In the genomic region with DNA sequence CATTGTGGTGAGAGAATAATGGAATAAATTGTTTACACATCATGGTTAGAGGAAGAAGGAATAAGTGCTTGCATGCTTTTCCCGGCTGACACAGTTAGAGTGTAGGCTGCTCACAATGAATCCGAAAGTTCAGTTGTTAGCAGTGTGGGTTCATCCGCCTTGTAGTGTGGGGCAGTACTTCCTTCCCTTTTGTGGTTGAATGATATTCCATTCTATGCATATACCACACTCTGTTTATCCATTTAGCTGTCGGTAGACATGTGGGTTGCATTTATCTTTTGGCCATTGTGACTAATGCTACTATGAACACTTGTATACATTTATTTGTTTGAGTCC, we compare ENCODE assay signal across 14 cellular contexts.
DNase-seq lines count a peak whose midpoint lies in the region; ATAC-seq and TF ChIP-seq lines count a peak whose summit lies in the region.
"Had no signal": no experiment of that assay in that cellular context is flagged by ENCODE, and none has a peak within 500 bp of the region (broad histone marks: within the 10 kb centered on the region; RNA-seq: fewer than 3 reads in every experiment).

No MANE protein-coding gene starts in this region.

- TF ChIP-seq CTCF in osteocyte (IDR thresholded peaks at IDR 0.05) (no peak), left ventricle myocardium inferior (IDR thresholded peaks at IDR 0.05; ENCODE audit: borderline replicate concordance) (no peak)

- no peaks in the 10 kb centered on the region for H3K27me3 ChIP-seq in left ventricle myocardium inferior (ENCODE audit: low read depth)
- H3K27me3 ChIP-seq: upper lobe of left lung had no signal

- no peaks in the 10 kb centered on the region for H3K36me3 Mint-ChIP-seq in activated naive CD8-positive, alpha-beta T cell treated with anti-CD3 and anti-CD28 coated beads, Interleukin-2, amount 50 U/mL, for 24 hours (ENCODE audit: low read depth)
- H3K36me3 Mint-ChIP-seq in osteocyte (ENCODE audit: unreplicated experiment), result peaks cover 30% of the 10 kb centered on the region

- peaks cover 7% of the 10 kb centered on the region for H3K27me3 Mint-ChIP-seq in activated naive CD8-positive, alpha-beta T cell treated with anti-CD3 and anti-CD28 coated beads, Interleukin-2, amount 50 U/mL, for 24 hours
- H3K27me3 Mint-ChIP-seq in osteocyte (ENCODE audit: unreplicated experiment), result no peaks in the 10 kb centered on the region

- H3K4me1 ChIP-seq in left ventricle myocardium inferior, result peaks cover 17% of the 10 kb centered on the region
- H3K4me1 ChIP-seq: upper lobe of left lung had no signal

- intact Hi-C loops in left ventricle myocardium inferior (cut with micrococcal nuclease), result no loop called here

- H3K4me3 ChIP-seq in left ventricle myocardium inferior, result no peak overlapping the region
- H3K4me3 ChIP-seq: upper lobe of left lung had no signal

- no peaks in the 10 kb centered on the region for H3K36me3 ChIP-seq in left ventricle myocardium inferior
- H3K36me3 ChIP-seq: upper lobe of left lung had no signal

- H3K27ac Mint-ChIP-seq in activated naive CD8-positive, alpha-beta T cell treated with anti-CD3 and anti-CD28 coated beads, Interleukin-2, amount 50 U/mL, for 24 hours, result no peak overlapping the region
- H3K27ac Mint-ChIP-seq in osteocyte (ENCODE audit: unreplicated experiment), result peak overlapping the region; percentile 14

- H3K4me3 Mint-ChIP-seq in activated naive CD8-positive, alpha-beta T cell treated with anti-CD3 and anti-CD28 coated beads, Interleukin-2, amount 50 U/mL, for 24 hours, result no peak overlapping the region
- no peak overlapping the region for H3K4me3 Mint-ChIP-seq in osteocyte (ENCODE audit: unreplicated experiment)

- no peaks in the 10 kb centered on the region for H3K9me3 ChIP-seq in left ventricle myocardium inferior (replicated peaks)
- H3K9me3 ChIP-seq: upper lobe of left lung had no signal

- H3K9me3 Mint-ChIP-seq in activated naive CD8-positive, alpha-beta T cell treated with anti-CD3 and anti-CD28 coated beads, Interleukin-2, amount 50 U/mL, for 24 hours, result no peaks in the 10 kb centered on the region
- no peaks in the 10 kb centered on the region for H3K9me3 Mint-ChIP-seq in osteocyte (ENCODE audit: unreplicated experiment)

- DNase-seq in GF-D8 (lab: John Stamatoyannopoulos, UW) (peak; percentile 21), MV-4-11 (lab: John Stamatoyannopoulos, UW) (peak; percentile 93), osteocyte (ENCODE audit: extremely low spot score, unreplicated experiment) (no peak), left ventricle myocardium inferior (no peak)
- no peak for DNase-seq in activated naive CD8-positive, alpha-beta T cell treated with anti-CD3 and anti-CD28 coated beads, Interleukin-2, amount 50 U/mL, for 24 hours
- no peak for DNase-seq in stimulated activated CD4-positive, alpha-beta T cell treated with anti-CD3 and anti-CD28 coated beads, Interleukin-12 subunit alpha, Interleukin-12 subunit beta, amount 100 ng/mL, for 4 hours
- DNase-seq: activated CD4-positive, alpha-beta T cell treated with anti-CD3 and anti-CD28 coated beads, Interleukin-2, amount 50 U/mL, for 1 hour; activated T-cell treated with anti-CD3 and anti-CD28 coated beads, Interleukin-2, amount 50 U/mL, for 48 hours; HCEC 1CT; NCI-H1930; NCI-H82 had no signal

- H3K27ac ChIP-seq in left ventricle myocardium inferior (replicated peaks), result no peak overlapping the region
- H3K27ac ChIP-seq: C4-2B, upper lobe of left lung had no signal

- ATAC-seq in activated naive CD8-positive, alpha-beta T cell treated with anti-CD3 and anti-CD28 coated beads, Interleukin-2, amount 50 U/mL, for 24 hours, result peak; percentile 53
- no peak for ATAC-seq in HG03342 (IDR thresholded peaks at IDR 0.05; ENCODE audit: unreplicated experiment)

- H3K4me1 Mint-ChIP-seq in activated naive CD8-positive, alpha-beta T cell treated with anti-CD3 and anti-CD28 coated beads, Interleukin-2, amount 50 U/mL, for 24 hours, result no peaks in the 10 kb centered on the region
- H3K4me1 Mint-ChIP-seq in osteocyte (ENCODE audit: unreplicated experiment), result peaks cover 16% of the 10 kb centered on the region

Comparison
In these comparisons a context has a peak if more than half of its experiments do, and no peak if none do; other contexts are left out.
1. DNase-seq: peak in GF-D8 (single experiment) and MV-4-11 (single experiment); none in activated naive CD8-positive, alpha-beta T cell treated with anti-CD3 and anti-CD28 coated beads, Interleukin-2, amount 50 U/mL, for 24 hours (single experiment), osteocyte (single experiment), left ventricle myocardium inferior (single experiment) and stimulated activated CD4-positive, alpha-beta T cell treated with anti-CD3 and anti-CD28 coated beads, Interleukin-12 subunit alpha, Interleukin-12 subunit beta, amount 100 ng/mL, for 4 hours (single experiment).